In the genomic region with DNA sequence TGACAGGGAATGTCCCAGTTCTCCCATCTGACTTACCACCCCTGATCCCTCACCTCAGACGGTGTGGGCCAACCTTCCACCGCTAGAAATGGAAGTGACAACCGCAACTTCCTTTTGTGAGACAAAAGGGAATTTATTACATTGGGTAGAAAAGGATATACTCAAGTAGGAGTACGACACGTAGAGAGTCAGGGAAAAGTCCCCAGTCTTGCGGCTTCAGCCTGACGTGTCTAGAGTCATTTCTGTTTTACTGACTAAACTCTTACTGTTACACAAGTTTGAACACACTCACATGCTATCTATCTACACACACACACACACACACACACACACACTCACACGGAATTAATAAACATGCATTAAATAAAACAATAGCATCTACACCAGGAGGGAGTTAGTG, we compare ENCODE assay signal across 14 cellular contexts.
A peak's percentile ranks its signal among the peaks of the same experiment; 100 is the strongest.
DNase-seq lines count a peak whose midpoint lies in the region; ATAC-seq and TF ChIP-seq lines count a peak whose summit lies in the region.
"Had no signal": no experiment of that assay in that cellular context is flagged by ENCODE, and none has a peak within 500 bp of the region (broad histone marks: within the 10 kb centered on the region; RNA-seq: fewer than 3 reads in every experiment).

No MANE protein-coding gene starts in this region.

- no peak for TF ChIP-seq CTCF in spleen (IDR thresholded peaks at IDR 0.05 in 8 of 11, conservative IDR thresholded peaks at IDR 0.05 in 3 of 11)

- H3K4me1 ChIP-seq in spleen = peaks cover 0 to 17% (median 1%) of the 10 kb centered on the region in 6 donors
- H3K4me1 ChIP-seq: testis had no signal

- peaks cover 5% of the 10 kb centered on the region for H3K4me1 Mint-ChIP-seq in T-helper 17 cell

- H3K27ac Mint-ChIP-seq in T-helper 17 cell = peak overlapping the region; percentile 37

- H3K27ac ChIP-seq in spleen = no peak overlapping the region
- H3K27ac ChIP-seq: testis had no signal

- H3K9me3 ChIP-seq in T-helper 17 cell (ENCODE audit: control insufficient read depth, low read length, poor library complexity, severe bottlenecking) (no peaks in the 10 kb centered on the region), spleen (no peaks in the 10 kb centered on the region)
- H3K9me3 ChIP-seq: testis had no signal

- H3K27me3 ChIP-seq in spleen (replicated peaks in 1 of 7) = peaks cover 0 to 33% (median 6%) of the 10 kb centered on the region in 7 donors
- H3K27me3 ChIP-seq: testis had no signal

- peak; percentile 47 for DNase-seq in activated CD8-positive, alpha-beta memory T cell treated with anti-CD3 and anti-CD28 coated beads for 24 hours
- DNase-seq in activated CD8-positive, alpha-beta memory T cell treated with anti-CD3 and anti-CD28 coated beads, Interleukin-2, amount 50 U/mL, for 4 hours = no peak
- no peak for DNase-seq in T-helper 17 cell
- peak; percentile 31 for DNase-seq in islet precursor cell
- peak; percentile 59 for DNase-seq in stimulated activated naive CD8-positive, alpha-beta T cell treated with anti-CD3 and anti-CD28 coated beads, Interleukin-15, Interleukin-2, amounts not matched to agents 100 U/mL and 50 U/mL, for 24 hours
- DNase-seq in spleen = no peak
- DNase-seq in NK-92 treated with Interleukin-12 subunit alpha and Interleukin-12 subunit beta, amount 100 ng/mL, for 24 hours (lab: John Stamatoyannopoulos, UW) = no peak
- no peak for DNase-seq in dermis blood vessel endothelial cell
- DNase-seq: activated CD4-positive, CD25-positive, alpha-beta regulatory T cell; amygdala; NCI-H1092 treated with DMSO at 0.1 percent for 48 hours; occipital lobe; Right ventricle myocardium superior; testis had no signal

- no peak overlapping the region for H3K4me3 ChIP-seq in spleen
- H3K4me3 ChIP-seq: testis had no signal

- peaks cover 69% of the 10 kb centered on the region for H3K27me3 Mint-ChIP-seq in T-helper 17 cell

- no peak for TF ChIP-seq POLR2A in spleen (IDR thresholded peaks at IDR 0.05)

- 15 to 29% (median 23%) methylated on average over 8 of the region's 8 CpGs for WGBS in spleen, 5 donors

- H3K36me3 Mint-ChIP-seq in T-helper 17 cell (ENCODE audit: low read depth) = no peaks in the 10 kb centered on the region

- no peak overlapping the region for H3K4me3 Mint-ChIP-seq in T-helper 17 cell

- peak; percentile 39 for ATAC-seq in T-helper 17 cell
- ATAC-seq in stimulated activated naive CD8-positive, alpha-beta T cell treated with anti-CD3 and anti-CD28 coated beads, Interleukin-15, Interleukin-2, amounts not matched to agents 100 U/mL and 50 U/mL, for 24 hours = peak; percentile 90

- intact Hi-C loops in spleen (cut with DNase I; ENCODE audit: low total_unique reads) = no loop called here

- no peaks in the 10 kb centered on the region for H3K36me3 ChIP-seq in spleen

Comparison
In these comparisons a context has a peak if more than half of its experiments do, and no peak if none do; other contexts are left out.
1. DNase-seq: peak in activated CD8-positive, alpha-beta memory T cell treated with anti-CD3 and anti-CD28 coated beads for 24 hours (single experiment), islet precursor cell (single experiment) and stimulated activated naive CD8-positive, alpha-beta T cell treated with anti-CD3 and anti-CD28 coated beads, Interleukin-15, Interleukin-2, amounts not matched to agents 100 U/mL and 50 U/mL, for 24 hours (single experiment); none in activated CD8-positive, alpha-beta memory T cell treated with anti-CD3 and anti-CD28 coated beads, Interleukin-2, amount 50 U/mL, for 4 hours (single experiment), T-helper 17 cell (0 of 3), spleen (single experiment), NK-92 treated with Interleukin-12 subunit alpha and Interleukin-12 subunit beta, amount 100 ng/mL, for 24 hours (single experiment) and dermis blood vessel endothelial cell (single experiment).